Comparison of ENCODE assay signal across 14 cellular contexts in the genomic region with DNA sequence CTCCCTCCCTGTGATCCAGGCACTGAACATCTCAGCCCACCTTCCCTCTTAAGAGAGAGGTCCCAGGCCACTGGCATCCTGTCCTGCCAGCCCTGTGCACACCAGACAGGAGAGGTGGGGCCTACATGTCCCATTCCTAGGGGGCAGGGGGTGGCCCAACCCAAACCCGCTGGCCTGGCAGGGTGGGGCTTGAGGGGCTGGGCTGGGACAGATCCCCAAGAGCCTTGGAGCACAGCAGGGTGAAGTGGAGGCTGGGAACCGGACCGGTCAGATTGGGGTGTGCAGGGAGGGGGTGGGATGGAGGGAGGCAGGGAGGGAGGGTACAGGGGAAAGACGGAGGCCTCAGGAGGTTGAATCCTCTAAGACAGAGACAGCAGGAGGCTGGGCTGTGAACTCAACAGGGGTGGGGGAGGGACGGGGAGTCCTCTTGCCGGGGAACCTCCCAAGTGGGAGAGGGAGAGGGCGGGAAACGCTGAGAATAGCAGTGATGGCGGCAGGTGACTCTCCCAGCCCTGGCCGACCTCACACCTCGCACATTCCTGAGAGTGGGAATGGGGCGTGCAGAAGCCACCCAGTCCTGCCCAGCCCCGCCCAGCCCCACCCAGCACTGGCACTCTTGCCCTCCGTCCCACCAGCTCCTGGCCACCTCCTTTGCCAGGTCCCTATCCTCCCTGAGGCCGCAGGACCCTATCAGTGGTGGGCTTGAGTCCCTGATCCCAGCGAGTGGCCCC. TPM values are rescaled to one million over a fixed set of nuclear protein-coding genes. Genes with fewer than 3 reads are reported as not detected.
DNase-seq lines count a peak whose midpoint lies in the region; ATAC-seq, FAIRE-seq and TF ChIP-seq lines count a peak whose summit lies in the region.
"Had no signal": no experiment of that assay in that cellular context is flagged by ENCODE, and none has a peak within 500 bp of the region (broad histone marks: within the 10 kb centered on the region; RNA-seq: fewer than 3 reads in every experiment).

No MANE protein-coding gene starts in this region.

- TF ChIP-seq POLR2A in heart left ventricle (IDR thresholded peaks at IDR 0.05) (no peak), uterus (IDR thresholded peaks at IDR 0.05) (no peak)

- intact Hi-C loops in heart left ventricle (cut with DNase I) (loop anchor here in 4 of 10 donors (5.0 to 10.0 kb wide), 3 partner anchors 210 to 383 kb away; partner anchors contain the start of genes GIGYF1 (in 2 of the 4) and SLC12A9 (in 1 of the 4)), left cardiac atrium (cut with DNase I) (loop anchor here in 1 of 2 donors (5.0 kb wide), 1 partner anchor 90 kb away; no protein-coding TSS in a partner anchor), colonic mucosa (cut with DNase I) (no loop called here), mucosa of descending colon (cut with DNase I, micrococcal nuclease) (loop anchor here (5.0 to 10.0 kb wide), 3 partner anchors 83 to 220 kb away; partner anchors contain the start of gene GIGYF1 (in 1 of the 2)), uterus (cut with DNase I; ENCODE audit: low total_unique reads) (loop anchor here (5.0 kb wide), 1 partner anchor 85 kb away; no protein-coding TSS in a partner anchor), pancreas (cut with DNase I) (loop anchor here in 1 of 3 donors (5.0 kb wide), 1 partner anchor 90 kb away; no protein-coding TSS in a partner anchor)

- H3K36me3 ChIP-seq in heart left ventricle (peaks cover 0 to 60% (median 38%) of the 10 kb centered on the region in 9 donors), colonic mucosa (peaks cover 7% of the 10 kb centered on the region), mucosa of descending colon (ENCODE audit: low read depth) (peaks cover 3% of the 10 kb centered on the region), uterus (no peaks in the 10 kb centered on the region), pancreas (peaks cover 0 to 12% (median 0%) of the 10 kb centered on the region in 3 donors)

- H3K27ac ChIP-seq in heart left ventricle: peak overlapping the region in 11 of 12 donors; percentile 54 to 96 (median 74)
- peak overlapping the region; percentile 12 for H3K27ac ChIP-seq in colonic mucosa
- peak overlapping the region; percentile 77 to 78 for H3K27ac ChIP-seq in uterus
- H3K27ac ChIP-seq in pancreas: no peak overlapping the region

- no peak for FAIRE-seq in pancreas (lab: Jason Lieb, UNC)
- FAIRE-seq: G401.6 had no signal

- H3K9me3 ChIP-seq in heart left ventricle: no peaks in the 10 kb centered on the region
- no peaks in the 10 kb centered on the region for H3K9me3 ChIP-seq in colonic mucosa
- H3K9me3 ChIP-seq in mucosa of descending colon: no peaks in the 10 kb centered on the region
- no peaks in the 10 kb centered on the region for H3K9me3 ChIP-seq in uterus
- no peaks in the 10 kb centered on the region for H3K9me3 ChIP-seq in pancreas

- TF ChIP-seq CTCF in heart left ventricle (IDR thresholded peaks at IDR 0.05): no peak
- TF ChIP-seq CTCF in colonic mucosa (IDR thresholded peaks at IDR 0.05): no peak
- no peak for TF ChIP-seq CTCF in mucosa of descending colon (IDR thresholded peaks at IDR 0.05)
- no peak for TF ChIP-seq CTCF in uterus (IDR thresholded peaks at IDR 0.05)
- no peak for TF ChIP-seq CTCF in pancreas (IDR thresholded peaks at IDR 0.05)

- ATAC-seq in heart left ventricle (no peak), left cardiac atrium (no peak), mucosa of descending colon (peak; percentile 10), pancreas (no peak), GM19035 (IDR thresholded peaks at IDR 0.05; ENCODE audit: unreplicated experiment) (no peak)

- 29 to 33% (median 31%) methylated on average over 15 to 16 of the region's 16 CpGs for WGBS in heart left ventricle, 4 donors
- WGBS in pancreas, 2 donors: 81 to 82% methylated on average over 16 of the region's 16 CpGs

- H3K4me1 ChIP-seq in heart left ventricle (peaks cover 0 to 85% (median 59%) of the 10 kb centered on the region in 12 donors), colonic mucosa (peaks cover 24% of the 10 kb centered on the region), mucosa of descending colon (ENCODE audit: low read depth) (peaks cover 36% of the 10 kb centered on the region), uterus (peaks cover 15 to 24% of the 10 kb centered on the region in 2 donors), pancreas (peaks cover 0 to 12% (median 6%) of the 10 kb centered on the region in 3 donors)

- H3K4me3 ChIP-seq in heart left ventricle: peak overlapping the region in 5 of 12 donors; percentile 8 to 28 (median 18)
- no peak overlapping the region for H3K4me3 ChIP-seq in colonic mucosa
- H3K4me3 ChIP-seq in mucosa of descending colon: no peak overlapping the region
- H3K4me3 ChIP-seq in uterus: no peak overlapping the region
- H3K4me3 ChIP-seq in pancreas: no peak overlapping the region

- H3K9ac ChIP-seq in colonic mucosa (ENCODE audit: low read depth in 2 of 2, low read length in 2 of 2): no peak overlapping the region

- H3K27me3 ChIP-seq in heart left ventricle (no peaks in the 10 kb centered on the region), colonic mucosa (no peaks in the 10 kb centered on the region), uterus (no peaks in the 10 kb centered on the region), pancreas (no peaks in the 10 kb centered on the region)

- no peak for DNase-seq in heart left ventricle
- DNase-seq in left cardiac atrium: no peak
- DNase-seq in colonic mucosa: no peak
- DNase-seq in mucosa of descending colon: no peak
- DNase-seq in uterus: peak in 1 of 2 donors; percentile 32
- DNase-seq in pancreas: no peak
- no peak for DNase-seq in T-helper 9 cell
- DNase-seq: activated CD4-positive, alpha-beta T cell treated with anti-CD3 and anti-CD28 coated beads for 4 hours; C1 segment of cervical spinal cord; NCI-H1417; NCI-H69 had no signal

RNA-seq across cellular contexts. Expression of gene TSC22D4, which starts 6.7 kb away (rescaled TPM):
- total RNA-seq in heart left ventricle (10 to 100 TPM; 41.8 to 55.5 (median 49.0) TPM), left cardiac atrium (10 to 100 TPM; 31.3 to 36.2 TPM), colonic mucosa (10 to 100 TPM; 56.1 to 56.3 TPM), mucosa of descending colon (10 to 100 TPM; 45.1 to 65.2 (median 64.8) TPM), uterus (10 to 100 TPM; 17.6 to 40.3 (median 19.5) TPM), pancreas (10 to 100 TPM; 17.4 to 36.8 (median 19.8) TPM)
- polyA plus RNA-seq in heart left ventricle (10 to 100 TPM; 42.2 to 47.0 TPM), pancreas (10 to 100 TPM; 37.1 to 44.6 TPM)

RNA-seq across cellular contexts. Expression of gene SPACDR, which starts 8.2 kb away (rescaled TPM):
- total RNA-seq in heart left ventricle: under 1 TPM in 5 of 9 donors, not detected in 4; 0.27 to 0.77 (median 0.39) TPM
- polyA plus RNA-seq in heart left ventricle: under 1 TPM; 0.61 to 0.78 TPM
- total RNA-seq in left cardiac atrium: under 1 TPM; 0.38 to 0.73 TPM
- total RNA-seq in colonic mucosa: under 1 TPM; 0.54 to 0.74 TPM
- total RNA-seq in mucosa of descending colon: 1 to 10 TPM in 1 of 3 donors, under 1 TPM in 2; 0.43 to 1.0 (median 0.96) TPM
- total RNA-seq in uterus: 10 to 100 TPM in 1 of 4 donors, 1 to 10 TPM in 2, not detected in 1; 1.4 to 22.1 (median 1.8) TPM
- total RNA-seq in pancreas: under 1 TPM in 2 of 6 donors, not detected in 4; 0.24 to 0.28 TPM
- polyA plus RNA-seq in pancreas: under 1 TPM; 0.34 to 0.68 TPM
- total RNA-seq: SK-MEL-5 had no signal

RNA-seq across cellular contexts. Expression of gene NYAP1, which starts 11.4 kb away (rescaled TPM):
- total RNA-seq in heart left ventricle: 1 to 10 TPM in 1 of 9 donors, under 1 TPM in 5, not detected in 3; 0.16 to 1.1 (median 0.35) TPM
- under 1 TPM; 0.42 to 0.50 TPM for polyA plus RNA-seq in heart left ventricle
- under 1 TPM; 0.59 to 0.97 TPM for total RNA-seq in left cardiac atrium
- under 1 TPM; 0.44 to 0.69 TPM for total RNA-seq in colonic mucosa
- total RNA-seq in mucosa of descending colon: 1 to 10 TPM in 1 of 3 donors, under 1 TPM in 2; 0.23 to 2.8 (median 0.46) TPM
- total RNA-seq in uterus: 1 to 10 TPM in 2 of 4 donors, under 1 TPM in 2; 0.29 to 6.5 (median 2.4) TPM
- 1 to 10 TPM in 1 of 6 donors, under 1 TPM in 5; 0.25 to 1.1 (median 0.81) TPM for total RNA-seq in pancreas
- polyA plus RNA-seq in pancreas: 1 to 10 TPM; 3.7 to 4.8 TPM

RNA-seq across cellular contexts. Expression of gene PPP1R35, which starts 36.0 kb away (rescaled TPM):
- total RNA-seq in heart left ventricle: 10 to 100 TPM in 8 of 9 donors, 1 to 10 TPM in 1; 9.6 to 26.8 (median 12.4) TPM
- polyA plus RNA-seq in heart left ventricle: 10 to 100 TPM; 17.7 to 28.4 TPM
- 10 to 100 TPM; 15.5 to 19.8 TPM for total RNA-seq in left cardiac atrium
- total RNA-seq in colonic mucosa: 10 to 100 TPM; 38.8 to 50.5 TPM
- total RNA-seq in mucosa of descending colon: 10 to 100 TPM; 28.2 to 40.0 (median 28.9) TPM
- total RNA-seq in uterus: 10 to 100 TPM in 2 of 4 donors, 1 to 10 TPM in 2; 7.4 to 39.7 (median 17.8) TPM
- 10 to 100 TPM; 10.8 to 18.9 (median 14.5) TPM for total RNA-seq in pancreas
- 10 to 100 TPM; 60.4 to 65.8 TPM for polyA plus RNA-seq in pancreas

RNA-seq across cellular contexts. Expression of gene MEPCE, which starts 42.7 kb away (rescaled TPM):
- total RNA-seq in heart left ventricle: 10 to 100 TPM; 15.8 to 30.3 (median 21.5) TPM
- 10 to 100 TPM; 14.6 to 24.5 TPM for polyA plus RNA-seq in heart left ventricle
- 10 to 100 TPM; 20.9 to 23.9 TPM for total RNA-seq in left cardiac atrium
- 10 to 100 TPM; 27.2 to 39.1 TPM for total RNA-seq in colonic mucosa
- 10 to 100 TPM; 29.3 to 46.8 (median 35.2) TPM for total RNA-seq in mucosa of descending colon
- total RNA-seq in uterus: 10 to 100 TPM; 21.2 to 44.2 (median 30.2) TPM
- total RNA-seq in pancreas: 10 to 100 TPM; 11.1 to 17.5 (median 15.2) TPM
- 10 to 100 TPM; 18.0 to 20.7 TPM for polyA plus RNA-seq in pancreas

Comparison
In these comparisons a context has a peak if more than half of its experiments do, and no peak if none do; other contexts are left out.
1. H3K27ac ChIP-seq: peak in heart left ventricle (11 of 12), colonic mucosa (single experiment) and uterus (2 of 2); none in pancreas (0 of 4).